10 cellular contexts compared by ENCODE assay signal in genomic region chr10:118595598-118596425, GRCh38. TPM values are rescaled to one million over a fixed set of nuclear protein-coding genes. Genes with fewer than 3 reads are reported as not detected.
DNase-seq lines count a peak whose midpoint lies in the region; ATAC-seq, FAIRE-seq and TF ChIP-seq lines count a peak whose summit lies in the region.
"Had no signal": no experiment of that assay in that cellular context is flagged by ENCODE, and none has a peak within 500 bp of the region (broad histone marks: within the 10 kb centered on the region; RNA-seq: fewer than 3 reads in every experiment).

PRLHR (minus strand) TSS chr10:118595648; CDS start chr10:118595244, 404 bp downstream.

- FAIRE-seq in RCC 7860 (lab: Jason Lieb, UNC): no peak
- FAIRE-seq: kidney had no signal

- peaks cover 43% of the 10 kb centered on the region for H3K27me3 ChIP-seq in HUES48 (ENCODE audit: control insufficient read depth, insufficient read depth, low read length)

- no peak within 1 kb of the TSS for H3K27ac ChIP-seq in HUES48 (ENCODE audit: low read depth, low read length)

- H3K9me3 Mint-ChIP-seq in brain: peaks cover 0 to 15% (median 7%) of the 10 kb centered on the region in 5 experiments
- H3K9me3 Mint-ChIP-seq in mesothelial cell of epicardium: no peaks in the 10 kb centered on the region
- peaks cover 5% of the 10 kb centered on the region for H3K9me3 Mint-ChIP-seq in HFFc6

- H3K4me3 Mint-ChIP-seq in brain (peak within 1 kb of the TSS; percentile 81 to 91 (median 85)), mesothelial cell of epicardium (no peak within 1 kb of the TSS), HFFc6 (no peak within 1 kb of the TSS)

- H3K4me3 ChIP-seq in HUES48 (ENCODE audit: low read depth, low read length): peak within 1 kb of the TSS; percentile 72

- H3K4me1 Mint-ChIP-seq in brain (peaks cover 34% of the 10 kb centered on the region), mesothelial cell of epicardium (peaks cover 3% of the 10 kb centered on the region), HFFc6 (ENCODE audit: low read depth) (no peaks in the 10 kb centered on the region)

- H3K27ac Mint-ChIP-seq in brain (peak within 1 kb of the TSS in 2 of 5 experiments; percentile 11 to 49), mesothelial cell of epicardium (no peak within 1 kb of the TSS), HFFc6 (no peak within 1 kb of the TSS)

- ATAC-seq in GM18861 (IDR thresholded peaks at IDR 0.05; ENCODE audit: unreplicated experiment): no peak

- DNase-seq in COLO829 (ENCODE audit: low spot score): peak; percentile 31
- DNase-seq in mesothelial cell of epicardium (ENCODE audit: low spot score in 2 of 2, unreplicated experiment in 2 of 2): peak; percentile 49 to 78
- no peak for DNase-seq in RCC 7860 (ENCODE audit: low spot score)
- no peak for DNase-seq in dedifferentiated amniotic fluid mesenchymal stem cell (ENCODE audit: extremely low spot score)
- no peak for DNase-seq in HFFc6
- DNase-seq: Karpas-422, kidney had no signal

- H3K27me3 Mint-ChIP-seq in brain (peaks cover 93% of the 10 kb centered on the region), mesothelial cell of epicardium (ENCODE audit: low read depth) (peaks cover 98% of the 10 kb centered on the region), HFFc6 (ENCODE audit: insufficient read depth) (peaks cover 26% of the 10 kb centered on the region)

- no peaks in the 10 kb centered on the region for H3K9me3 ChIP-seq in HUES48 (ENCODE audit: control insufficient read depth, insufficient read depth, low read length)

- H3K36me3 Mint-ChIP-seq in brain (no peaks in the 10 kb centered on the region), mesothelial cell of epicardium (no peaks in the 10 kb centered on the region), HFFc6 (ENCODE audit: low read depth) (no peaks in the 10 kb centered on the region)

- H3K9ac ChIP-seq in HUES48 (ENCODE audit: low read depth, low read length): no peak within 1 kb of the TSS

- peaks cover 11% of the 10 kb centered on the region for H3K4me1 ChIP-seq in HUES48 (ENCODE audit: control insufficient read depth, insufficient read depth, low read length)

- TF ChIP-seq CTCF in brain (conservative IDR thresholded peaks at IDR 0.05): no peak
- no peak for TF ChIP-seq CTCF in mesothelial cell of epicardium (IDR thresholded peaks at IDR 0.05; ENCODE audit: unreplicated experiment)
- TF ChIP-seq CTCF in HFFc6 (IDR thresholded peaks at IDR 0.05): no peak

- H3K36me3 ChIP-seq in HUES48 (ENCODE audit: control insufficient read depth, insufficient read depth, low read length): no peaks in the 10 kb centered on the region

RNA-seq across cellular contexts. Expression of gene PRLHR, which starts in this region (rescaled TPM):
- polyA plus RNA-seq in brain (ENCODE audit: insufficient read depth, low read depth, low replicate concordance): not detected
- total RNA-seq in mesothelial cell of epicardium: not detected in 3 replicates
- not detected for total RNA-seq in HFFc6 (2021; fragmentation: NEBNext Ultra II Directional; extraction: Animal tissue kit (Norgen Biotek cat#: 25700))
- total RNA-seq: kidney had no signal

Comparison
In these comparisons a context has a peak if more than half of its experiments do, and no peak if none do; other contexts are left out.
1. Peak in DNase-seq in mesothelial cell of epicardium; RNA of the gene not detected or under 1 TPM.
2. H3K4me3 Mint-ChIP-seq: peak in brain (5 of 5); none in mesothelial cell of epicardium (single experiment) and HFFc6 (single experiment).